17 cellular contexts compared by ENCODE assay signal in genomic region chr14:69606816-69607215, GRCh38. TPM values are rescaled to one million over a fixed set of nuclear protein-coding genes. Genes with fewer than 3 reads are reported as not detected.
DNase-seq lines count a peak whose midpoint lies in the region; ATAC-seq, FAIRE-seq and TF ChIP-seq lines count a peak whose summit lies in the region.
"Had no signal": no experiment of that assay in that cellular context is flagged by ENCODE, and none has a peak within 500 bp of the region (broad histone marks: within the 10 kb centered on the region; RNA-seq: fewer than 3 reads in every experiment).

No MANE protein-coding gene starts in this region.

- POLR2A ChIA-PET in Caco-2 (lab: Charles Lee) = interaction anchor here (0.6 kb wide), 1 partner anchor 131 kb away, joined by 3 read pairs; no protein-coding TSS in a partner anchor

- H3K4me1 ChIP-seq in Caco-2 (peaks cover 24% of the 10 kb centered on the region), small intestine (ENCODE audit: control insufficient read depth in 2 of 2, insufficient read depth in 1 of 2, low read depth in 1 of 2, low read length in 1 of 2) (peaks cover 0 to 7% of the 10 kb centered on the region in 2 donors)

- no peak for DNase-seq in Caco-2
- DNase-seq in left colon = no peak
- DNase-seq in small intestine = peak; percentile 17
- no peak for DNase-seq in NCI-H1417 (lab: John Stamatoyannopoulos, UW)
- DNase-seq in globus pallidus (ENCODE audit: low spot score) = no peak
- DNase-seq in GM19240 (ENCODE audit: insufficient read length, low spot score) = no peak
- DNase-seq: CD4-positive, CD25-positive, alpha-beta regulatory T cell; NCI-H1417 treated with DMSO at 0.1 percent for 48 hours; NCI-H2029; NCI-H2171 treated with DMSO at 0.1 percent for 48 hours; NCI-H446 treated with DMSO at 0.1 percent for 48 hours; NK-92 treated with Interleukin-12 subunit alpha and Interleukin-12 subunit beta, amount 100 ng/mL, for 24 hours; RPMI8226; SIG-M5 had no signal

- no peak overlapping the region for H3K4me3 ChIP-seq in Caco-2 (ENCODE audit: low read depth, low read length)
- H3K4me3 ChIP-seq in small intestine (ENCODE audit: low read depth in 1 of 2, low read length in 2 of 2) = no peak overlapping the region
- H3K4me3 ChIP-seq: HAP-1 had no signal

- TF ChIP-seq CTCF in Caco-2 (IDR thresholded peaks at IDR 0.05; ENCODE audit: insufficient read depth in 1 of 2, low read depth in 1 of 2, low read length in 1 of 2, severe bottlenecking in 1 of 2, unreplicated experiment in 1 of 2) (no peak), VCaP (conservative IDR thresholded peaks at IDR 0.05) (no peak)

- H3K27ac ChIP-seq in VCaP (peak overlapping the region; percentile 23; the same call in 1 of the 2 replicates), small intestine (ENCODE audit: low read depth in 1 of 2, low read length in 1 of 2) (no peak overlapping the region)
- H3K27ac ChIP-seq: HL-60 had no signal

- H3K27me3 ChIP-seq in Caco-2 (replicated peaks; ENCODE audit: control insufficient read depth, insufficient read depth, low read length) (no peaks in the 10 kb centered on the region), small intestine (ENCODE audit: control insufficient read depth in 2 of 2, insufficient read depth in 2 of 2, low read length in 2 of 2) (no peaks in the 10 kb centered on the region)

- no peaks in the 10 kb centered on the region for H3K9me3 Mint-ChIP-seq in Caco-2 (ENCODE audit: unreplicated experiment)

- H3K4me1 Mint-ChIP-seq in Caco-2 (ENCODE audit: low read depth, unreplicated experiment) = peaks cover 28% of the 10 kb centered on the region

- no peaks in the 10 kb centered on the region for H3K9me3 ChIP-seq in Caco-2
- H3K9me3 ChIP-seq in small intestine (ENCODE audit: control insufficient read depth, low read depth) = no peaks in the 10 kb centered on the region
- H3K9me3 ChIP-seq: HAP-1 had no signal

- no peaks in the 10 kb centered on the region for H3K36me3 Mint-ChIP-seq in Caco-2 (ENCODE audit: insufficient read depth, unreplicated experiment)
- H3K36me3 Mint-ChIP-seq: CD4-positive, CD25-positive, alpha-beta regulatory T cell had no signal

- intact Hi-C loops in Caco-2 (cut with micrococcal nuclease; ENCODE audit: unreplicated experiment) = loop anchor here (2.0 kb wide), 1 partner anchor 52 kb away; no protein-coding TSS in a partner anchor
- intact Hi-C loops in left colon (cut with DNase I, micrococcal nuclease) = loop anchor here (5.0 to 10.0 kb wide), 2 partner anchors 105 to 108 kb away; no protein-coding TSS in a partner anchor

- BruUV-seq in Caco-2 (replicated peaks; lab: Mats Ljungman, UMichigan) = no TSS peak

- H3K36me3 ChIP-seq in Caco-2 (ENCODE audit: control insufficient read depth, insufficient read depth, low read length) (no peaks in the 10 kb centered on the region), small intestine (ENCODE audit: control insufficient read depth in 2 of 2, insufficient read depth in 2 of 2, low read length in 2 of 2) (no peaks in the 10 kb centered on the region)
- H3K36me3 ChIP-seq: HAP-1 had no signal

- no peak for FAIRE-seq in small intestine (lab: Jason Lieb, UNC)

- peak overlapping the region; percentile 82 for H3K27ac Mint-ChIP-seq in Caco-2 (ENCODE audit: unreplicated experiment)

- CTCF ChIA-PET in Caco-2 (lab: Charles Lee) = interaction anchor here (0.8 to 2.3 kb wide), 8 partner anchors 16 to 124 kb away, joined by 3 to 10 read pairs (median 5); no protein-coding TSS in a partner anchor

- peak; percentile 11 for ATAC-seq in left colon

- WGBS in small intestine, 3 donors = 18 to 64% (median 36%) methylated on average over 2 of the region's 2 CpGs

- no peaks in the 10 kb centered on the region for H3K27me3 Mint-ChIP-seq in Caco-2 (ENCODE audit: insufficient read depth, unreplicated experiment)
- H3K27me3 Mint-ChIP-seq: CD4-positive, CD25-positive, alpha-beta regulatory T cell had no signal

- H3K4me3 Mint-ChIP-seq in Caco-2 (ENCODE audit: unreplicated experiment) = no peak overlapping the region
- H3K4me3 Mint-ChIP-seq: CD4-positive, CD25-positive, alpha-beta regulatory T cell had no signal

RNA-seq across cellular contexts. Expression of gene SUSD6, which starts 4.6 kb away (rescaled TPM):
- 16.6 and 21.5 TPM in 2 replicates for total RNA-seq in Caco-2 (2022)
- total RNA-seq in left colon = 10 to 100 TPM; 73.8 to 98.9 TPM
- 10 to 100 TPM; 14.3 to 18.8 (median 14.5) TPM for polyA plus RNA-seq in small intestine

RNA-seq across cellular contexts. Expression of gene CCDC177, which starts 32.1 kb away (rescaled TPM):
- total RNA-seq in Caco-2 (2022) = 0.56 and 0.82 TPM in 2 replicates
- total RNA-seq in left colon = not detected
- under 1 TPM in 1 of 3 donors, not detected in 2; 0.03 TPM for polyA plus RNA-seq in small intestine
- total RNA-seq: CD4-positive, CD25-positive, alpha-beta regulatory T cell had no signal
- polyA plus RNA-seq: CD4-positive, CD25-positive, alpha-beta regulatory T cell had no signal
